8 cellular contexts compared by ENCODE assay signal in genomic region chr7:55952352-55952671, GRCh38. TPM values are rescaled to one million over a fixed set of nuclear protein-coding genes. Genes with fewer than 3 reads are reported as not detected.
DNase-seq lines count a peak whose midpoint lies in the region; ATAC-seq, FAIRE-seq and TF ChIP-seq lines count a peak whose summit lies in the region.
"Not testable (repeated sequence)": the region's sequence is repeated elsewhere in the genome, so short reads cannot be mapped to it uniquely, and the experiment has no call there.

No MANE protein-coding gene starts in this region.

- TF ChIP-seq EP300 in GM12878 (IDR thresholded peaks at IDR 0.05; ENCODE audit: borderline replicate concordance in 1 of 2, control insufficient read depth in 1 of 2, low read depth in 2 of 2, low read length in 2 of 2); esophagus muscularis mucosa (IDR thresholded peaks at IDR 0.05): not testable (repeated sequence)

- H3K79me2 ChIP-seq in GM12878 (ENCODE audit: control insufficient read depth, insufficient read depth, low read length), result not testable (repeated sequence)

- CTCF ChIA-PET in CD8-positive, alpha-beta T cell (lab: Charles Lee), result interaction anchor here (0.6 to 0.7 kb wide), 2 partner anchors 12 to 145 kb away, joined by 3 read pairs; partner anchors contain the start of gene NIPSNAP2
- CTCF ChIA-PET in WTC11 (lab: Charles Lee); GM12878 (lab: Yijun Ruan, JAX): not testable (repeated sequence)

- not testable (repeated sequence) for BruUV-seq in GM12878 (replicated peaks; lab: Mats Ljungman, UMichigan)

- not testable (repeated sequence) for TF ChIP-seq CTCF in CD8-positive, alpha-beta T cell (IDR thresholded peaks at IDR 0.05); LNCaP clone FGC (IDR thresholded peaks at IDR 0.05; ENCODE audit: control insufficient read depth, extremely low read depth, insufficient read depth); WTC11 (IDR thresholded peaks at IDR 0.05); GM12878 (IDR thresholded peaks at IDR 0.05 in 2 of 3, conservative IDR thresholded peaks at IDR 0.05 in 1 of 3; ENCODE audit: control insufficient read depth in 2 of 3, extremely low read depth in 1 of 3, insufficient read depth in 1 of 3, low read depth in 3 of 3, low read length in 3 of 3); esophagus muscularis mucosa (IDR thresholded peaks at IDR 0.05); liver (IDR thresholded peaks at IDR 0.05; ENCODE audit: low read depth, low read length, missing input control); osteocyte (IDR thresholded peaks at IDR 0.05); testis (IDR thresholded peaks at IDR 0.05)

- not testable (repeated sequence) for H3K9me3 Mint-ChIP-seq in CD8-positive, alpha-beta T cell; WTC11; osteocyte (ENCODE audit: unreplicated experiment)

- H3K4me2 ChIP-seq in GM12878 (ENCODE audit: control insufficient read depth, insufficient read depth), result peak overlapping the region; percentile 83

- not testable (repeated sequence) for ATAC-seq in CD8-positive, alpha-beta T cell; WTC11; GM12878

- H3K27me3 ChIP-seq in CD8-positive, alpha-beta T cell (ENCODE audit: insufficient read depth, low read length); GM12878 (replicated peaks in 1 of 2; ENCODE audit: control insufficient read depth in 2 of 2, insufficient read depth in 2 of 2, low read length in 1 of 2); esophagus muscularis mucosa; liver (ENCODE audit: control insufficient read depth in 4 of 4, insufficient read depth in 4 of 4, low read length in 3 of 4); testis: not testable (repeated sequence)

- intact Hi-C loops in CD8-positive, alpha-beta T cell (cut with DNase I, micrococcal nuclease), result loop anchor here (5.0 kb wide), 4 partner anchors 100 to 1195 kb away; partner anchors contain the start of genes SEC61G (in 2 of the 2), CCT6A (in 1 of the 2), CHCHD2 (in 1 of the 2) and PSPH (in 1 of the 2)
- intact Hi-C loops in GM12878 (cut with micrococcal nuclease; ENCODE audit: unreplicated experiment), result loop anchor here (5.0 kb wide), 2 partner anchors 50 to 120 kb away; no protein-coding TSS in a partner anchor
- intact Hi-C loops in esophagus muscularis mucosa (cut with DNase I); testis (cut with DNase I; ENCODE audit: low total_unique reads): not testable (repeated sequence)

- H3K36me3 Mint-ChIP-seq in CD8-positive, alpha-beta T cell, result peaks cover 29% of the 10 kb centered on the region
- H3K36me3 Mint-ChIP-seq in WTC11 (peaks cover 27% of the 10 kb centered on the region), osteocyte (ENCODE audit: unreplicated experiment) (peaks cover 12% of the 10 kb centered on the region)

- peak overlapping the region; percentile 78 for H3K27ac ChIP-seq in CD8-positive, alpha-beta T cell (ENCODE audit: low read depth, low read length)
- H3K27ac ChIP-seq in GM12878 (ENCODE audit: control insufficient read depth, insufficient read depth), result peak overlapping the region; percentile 87
- peak overlapping the region; percentile 86 to 88 (median 88) for H3K27ac ChIP-seq in esophagus muscularis mucosa (replicated peaks in 1 of 4)
- peak overlapping the region; percentile 69 to 74 for H3K27ac ChIP-seq in liver (ENCODE audit: low read depth in 1 of 2, low read length in 2 of 2)
- H3K27ac ChIP-seq in testis, result peak overlapping the region; percentile 2 to 65

- peaks cover 26% of the 10 kb centered on the region for H3K4me1 Mint-ChIP-seq in CD8-positive, alpha-beta T cell (ENCODE audit: low read depth)
- H3K4me1 Mint-ChIP-seq in WTC11, result not testable (repeated sequence)
- H3K4me1 Mint-ChIP-seq in osteocyte (ENCODE audit: unreplicated experiment), result peaks cover 14% of the 10 kb centered on the region

- not testable (repeated sequence) for DNase-seq in CD8-positive, alpha-beta T cell; LNCaP clone FGC (ENCODE audit: low read depth); GM12878 (ENCODE audit: low read depth, low spot score); esophagus muscularis mucosa (ENCODE audit: extremely low spot score); osteocyte (ENCODE audit: extremely low spot score, unreplicated experiment); testis
- DNase-seq in WTC11 (ENCODE audit: low spot score), result peak; percentile 13

- not testable (repeated sequence) for FAIRE-seq in GM12878 (lab: Jason Lieb, UNC)

- peak overlapping the region; percentile 71 for H3K4me3 ChIP-seq in CD8-positive, alpha-beta T cell (ENCODE audit: low read depth, low read length)
- peak overlapping the region; percentile 72 for H3K4me3 ChIP-seq in LNCaP clone FGC (ENCODE audit: low read depth, low read length)
- H3K4me3 ChIP-seq in GM12878, result peak overlapping the region; percentile 97
- peak overlapping the region; percentile 84 to 98 (median 91) for H3K4me3 ChIP-seq in esophagus muscularis mucosa
- peak overlapping the region; percentile 79 to 93 (median 93) for H3K4me3 ChIP-seq in liver (ENCODE audit: low read depth in 1 of 3, low read length in 3 of 3)
- peak overlapping the region; percentile 72 to 79 for H3K4me3 ChIP-seq in testis

- not testable (repeated sequence) for H3K27me3 Mint-ChIP-seq in CD8-positive, alpha-beta T cell (ENCODE audit: low read depth); WTC11 (ENCODE audit: low read depth); osteocyte (ENCODE audit: unreplicated experiment)

- in situ Hi-C loops in GM12878 (cut with MboI), result not testable (repeated sequence)

- POLR2A ChIA-PET in CD8-positive, alpha-beta T cell (lab: Charles Lee); WTC11 (lab: Charles Lee); GM12878 (lab: Charles Lee): not testable (repeated sequence)

- H3K9me3 ChIP-seq in CD8-positive, alpha-beta T cell (ENCODE audit: low read length); GM12878 (replicated peaks; ENCODE audit: control insufficient read depth, insufficient read depth, low read length); esophagus muscularis mucosa; liver (ENCODE audit: control insufficient read depth in 4 of 4, low read length in 3 of 4); testis: not testable (repeated sequence)

- H3K36me3 ChIP-seq in CD8-positive, alpha-beta T cell (ENCODE audit: insufficient read depth, low read length); GM12878 (ENCODE audit: control insufficient read depth in 2 of 2, insufficient read depth in 2 of 2, low read length in 1 of 2); liver (ENCODE audit: control insufficient read depth in 4 of 4, insufficient read depth in 3 of 4, low read depth in 1 of 4, low read length in 3 of 4); testis (ENCODE audit: low read depth, missing control alignments): not testable (repeated sequence)
- H3K36me3 ChIP-seq in esophagus muscularis mucosa, result peaks cover 4 to 37% (median 28%) of the 10 kb centered on the region in 4 donors

- H3K4me3 Mint-ChIP-seq in CD8-positive, alpha-beta T cell, result peak overlapping the region; percentile 94
- H3K4me3 Mint-ChIP-seq in WTC11 (peak overlapping the region; percentile 95), osteocyte (ENCODE audit: unreplicated experiment) (peak overlapping the region; percentile 99)

- RAD21 ChIA-PET in GM12878 (lab: Charles Lee; ENCODE audit: unreplicated experiment), result not testable (repeated sequence)

- peak overlapping the region; percentile 87 for H2AFZ ChIP-seq in GM12878 (ENCODE audit: control insufficient read depth, low read depth, low read length)

- not testable (repeated sequence) for TF ChIP-seq RAD21 in GM12878 (IDR thresholded peaks at IDR 0.05; ENCODE audit: insufficient read depth, low read depth, low read length); liver (IDR thresholded peaks at IDR 0.05)

- H3K27ac Mint-ChIP-seq in CD8-positive, alpha-beta T cell, result peak overlapping the region; percentile 97
- peak overlapping the region; percentile 93 for H3K27ac Mint-ChIP-seq in WTC11
- H3K27ac Mint-ChIP-seq in osteocyte (ENCODE audit: unreplicated experiment), result peak overlapping the region; percentile 95

- H3K9ac ChIP-seq in GM12878 (ENCODE audit: control insufficient read depth, insufficient read depth, low read length) (peak overlapping the region; percentile 89), liver (ENCODE audit: low read depth in 1 of 2, low read length in 2 of 2) (peak overlapping the region; percentile 61 to 83)

- WGBS in GM12878 (ENCODE audit: insufficient coverage, insufficient replicate concordance, low lambda C conversion rate, missing lambda C conversion rate), result 53% methylated on average over 19 of the region's 19 CpGs
- 31% methylated on average over 19 of the region's 19 CpGs for WGBS in esophagus muscularis mucosa
- WGBS in liver, result 45% methylated on average over 19 of the region's 19 CpGs
- WGBS in testis, 2 donors, result 28 to 31% methylated on average over 19 of the region's 19 CpGs

- not testable (repeated sequence) for H3K4me1 ChIP-seq in CD8-positive, alpha-beta T cell (ENCODE audit: insufficient read depth, low read length); GM12878 (ENCODE audit: control insufficient read depth, insufficient read depth, low read length); testis
- H3K4me1 ChIP-seq in esophagus muscularis mucosa, result peaks cover 8 to 21% (median 14%) of the 10 kb centered on the region in 4 donors
- H3K4me1 ChIP-seq in liver (ENCODE audit: control insufficient read depth in 4 of 4, insufficient read depth in 4 of 4, low read length in 3 of 4), result peaks cover 2 to 18% (median 11%) of the 10 kb centered on the region in 4 donors

- not testable (repeated sequence) for TF ChIP-seq POLR2A in GM12878 (IDR thresholded peaks at IDR 0.05; ENCODE audit: low read depth, low read length); esophagus muscularis mucosa (IDR thresholded peaks at IDR 0.05; ENCODE audit: low read depth); testis (IDR thresholded peaks at IDR 0.05)

- H4K20me1 ChIP-seq in GM12878 (ENCODE audit: control insufficient read depth, insufficient read depth), result not testable (repeated sequence)

- SMC1A ChIA-PET in GM12878 (lab: Charles Lee; ENCODE audit: uncharacterized antibody, unreplicated experiment), result not testable (repeated sequence)

RNA-seq across cellular contexts. Expression of gene MRPS17, which starts 0.6 kb away (rescaled TPM):
- total RNA-seq in CD8-positive, alpha-beta T cell, result 1 to 10 TPM; 7.8 to 8.9 TPM
- 23.5 to 25.9 TPM (median 25.6 TPM) in 3 replicates for total RNA-seq in WTC11 (2021)
- total RNA-seq in GM12878 (2013; cell fraction: nucleolus; rRNA removed), result 8.2 and 9.0 TPM in 2 replicates
- 29.9 and 31.3 TPM in 2 replicates for total RNA-seq in GM12878 (2014; rRNA removed)
- 26.4 and 28.6 TPM in 2 replicates for total RNA-seq in GM12878 (2014; rRNA removed; fragmentation: Illumina TruSeq; extraction: Trizol)
- total RNA-seq in GM12878 (2021), result 18.7 and 23.1 TPM in 2 replicates
- 16.1 TPM for polyA plus RNA-seq in GM12878 (2011; ENCODE audit: low read depth)
- polyA plus RNA-seq in GM12878 (2011; rRNA removed), result 28.6 and 32.2 TPM in 2 replicates
- 15.3 and 16.2 TPM in 2 replicates for polyA plus RNA-seq in GM12878 (2011; cell fraction: cytosol; rRNA removed)
- polyA plus RNA-seq in GM12878 (2011; cell fraction: nucleus; rRNA removed), result 6.2 and 7.4 TPM in 2 replicates
- polyA plus RNA-seq in GM12878 (2012), result 15.4 and 18.3 TPM in 2 replicates
- polyA plus RNA-seq in GM12878 (2014; fragmentation: Illumina TruSeq; extraction: Trizol), result 25.8 and 26.2 TPM in 2 replicates
- polyA plus RNA-seq in GM12878 (2014; fragmentation: Nextera tagmentation; extraction: Ambion mirVana), result 10 to 100 TPM; 72.9 to 74.5 TPM
- 23.7 and 28.5 TPM in 2 replicates for polyA plus RNA-seq in GM12878 (2014; rRNA removed)
- 10 to 100 TPM; 58.1 TPM for polyA plus RNA-seq in GM12878 (2016; fragmentation: Nextera tagmentation; extraction: Ambion mirVana)
- 7.9 and 8.1 TPM in 2 replicates for polyA minus RNA-seq in GM12878 (2011; rRNA and poly(A)+ RNA removed)
- polyA minus RNA-seq in GM12878 (2011; cell fraction: cytosol; rRNA and poly(A)+ RNA removed), result 2.5 and 3.7 TPM in 2 replicates
- polyA minus RNA-seq in GM12878 (2011; cell fraction: nucleus; rRNA and poly(A)+ RNA removed), result 5.0 and 7.8 TPM in 2 replicates
- total RNA-seq in esophagus muscularis mucosa, result 10 to 100 TPM in 3 of 4 donors, 1 to 10 TPM in 1; 7.9 to 16.4 (median 15.7) TPM
- 10 to 100 TPM in 1 of 2 donors, 1 to 10 TPM in 1; 7.2 to 10.6 TPM for total RNA-seq in liver
- polyA plus RNA-seq in liver, result 10 to 100 TPM; 10.8 to 39.7 TPM
- 13.6 and 14.0 TPM in 2 replicates for total RNA-seq in osteocyte
- 10 to 100 TPM in 1 of 2 donors, 1 to 10 TPM in 1; 8.9 to 10.7 TPM for total RNA-seq in testis
- 19.7 TPM for polyA plus RNA-seq in testis (ENCODE audit: insufficient read depth, low read depth, low replicate concordance)

RNA-seq across cellular contexts. Expression of gene NIPSNAP2, which starts 12.1 kb away (rescaled TPM):
- 10 to 100 TPM; 36.5 to 38.9 TPM for total RNA-seq in CD8-positive, alpha-beta T cell
- 38.5 to 46.3 TPM (median 42.6 TPM) in 3 replicates for total RNA-seq in WTC11 (2021)
- 46.1 and 48.0 TPM in 2 replicates for total RNA-seq in GM12878 (2013; cell fraction: nucleolus; rRNA removed)
- total RNA-seq in GM12878 (2014; rRNA removed), result 47.7 TPM in 2 replicates
- 51.7 and 52.0 TPM in 2 replicates for total RNA-seq in GM12878 (2014; rRNA removed; fragmentation: Illumina TruSeq; extraction: Trizol)
- 44.7 and 45.0 TPM in 2 replicates for total RNA-seq in GM12878 (2021)
- polyA plus RNA-seq in GM12878 (2011; ENCODE audit: low read depth), result 19.8 TPM
- polyA plus RNA-seq in GM12878 (2011; rRNA removed), result 70.8 and 104 TPM in 2 replicates
- 26.4 and 28.1 TPM in 2 replicates for polyA plus RNA-seq in GM12878 (2011; cell fraction: cytosol; rRNA removed)
- polyA plus RNA-seq in GM12878 (2011; cell fraction: nucleus; rRNA removed), result 30.3 and 31.0 TPM in 2 replicates
- 25.1 and 28.2 TPM in 2 replicates for polyA plus RNA-seq in GM12878 (2012)
- 62.9 and 102 TPM in 2 replicates for polyA plus RNA-seq in GM12878 (2014; fragmentation: Illumina TruSeq; extraction: Trizol)
- 10 to 100 TPM; 24.7 to 29.9 TPM for polyA plus RNA-seq in GM12878 (2014; fragmentation: Nextera tagmentation; extraction: Ambion mirVana)
- polyA plus RNA-seq in GM12878 (2014; rRNA removed), result 38.8 and 46.9 TPM in 2 replicates
- polyA plus RNA-seq in GM12878 (2016; fragmentation: Nextera tagmentation; extraction: Ambion mirVana), result 10 to 100 TPM; 83.8 to 88.5 TPM
- polyA minus RNA-seq in GM12878 (2011; rRNA and poly(A)+ RNA removed), result 24.6 and 40.3 TPM in 2 replicates
- 12.6 and 14.3 TPM in 2 replicates for polyA minus RNA-seq in GM12878 (2011; cell fraction: cytosol; rRNA and poly(A)+ RNA removed)
- 26.6 and 36.3 TPM in 2 replicates for polyA minus RNA-seq in GM12878 (2011; cell fraction: nucleus; rRNA and poly(A)+ RNA removed)
- 100 to 1,000 TPM in 3 of 4 donors, 10 to 100 TPM in 1; 93.3 to 131 (median 116) TPM for total RNA-seq in esophagus muscularis mucosa
- total RNA-seq in liver, result 10 to 100 TPM; 11.6 to 20.4 TPM
- 10 to 100 TPM in 1 of 2 donors, 1 to 10 TPM in 1; 6.0 to 11.9 TPM for polyA plus RNA-seq in liver
- 52.8 and 52.9 TPM in 2 replicates for total RNA-seq in osteocyte
- total RNA-seq in testis, result 100 to 1,000 TPM in 1 of 2 donors, 10 to 100 TPM in 1; 90.2 to 136 TPM
- polyA plus RNA-seq in testis (ENCODE audit: insufficient read depth, low read depth, low replicate concordance), result 41.1 TPM

Comparison
In these comparisons a context has a peak if more than half of its experiments do, and no peak if none do; other contexts are left out.
1. H3K27ac ChIP-seq: peak in every context shown above with its lines; median percentile 88 in esophagus muscularis mucosa; 87 in GM12878; 78 in CD8-positive, alpha-beta T cell; 72 in liver; 34 in testis.